ENCODE assay signal across 12 cellular contexts in genomic region chr4:90293320-90293719, GRCh38.
DNase-seq lines count a peak whose midpoint lies in the region; ATAC-seq and TF ChIP-seq lines count a peak whose summit lies in the region.
"Had no signal": no experiment of that assay in that cellular context is flagged by ENCODE, and none has a peak within 500 bp of the region (broad histone marks: within the 10 kb centered on the region; RNA-seq: fewer than 3 reads in every experiment).

No MANE protein-coding gene starts in this region.

- peak; percentile 14 for DNase-seq in ELR (ENCODE audit: low read depth)
- no peak for DNase-seq in LNCaP clone FGC (ENCODE audit: low read depth)
- DNase-seq in dermis blood vessel endothelial cell: peak; percentile 55
- no peak for DNase-seq in nephron progenitor cell
- DNase-seq in GM19240 (ENCODE audit: insufficient read length, low spot score): no peak
- no peak for DNase-seq in activated CD4-positive, CD25-positive, alpha-beta regulatory T cell treated with anti-CD3 and anti-CD28 coated beads, Interleukin-2, amount 50 U/mL, for 72 hours
- DNase-seq: activated CD4-positive, alpha-beta T cell treated with anti-CD3 and anti-CD28 coated beads for 4 hours; aorta; HCEC 1CT; stimulated activated naive CD8-positive, alpha-beta T cell treated with anti-CD3 and anti-CD28 coated beads, Interleukin-15, amount 100 ng/mL, for 72 hours had no signal

- no peaks in the 10 kb centered on the region for H3K36me3 Mint-ChIP-seq in nephron progenitor cell (ENCODE audit: low read depth)

- no peak overlapping the region for H3K27ac Mint-ChIP-seq in nephron progenitor cell
- H3K27ac Mint-ChIP-seq: stimulated activated naive CD8-positive, alpha-beta T cell treated with anti-CD3 and anti-CD28 coated beads, Interleukin-15, amount 100 ng/mL, for 72 hours had no signal

- no peaks in the 10 kb centered on the region for H3K9me3 Mint-ChIP-seq in nephron progenitor cell
- H3K9me3 Mint-ChIP-seq: stimulated activated naive CD8-positive, alpha-beta T cell treated with anti-CD3 and anti-CD28 coated beads, Interleukin-15, amount 100 ng/mL, for 72 hours had no signal

- no peak overlapping the region for H3K4me3 ChIP-seq in LNCaP clone FGC (ENCODE audit: low read depth, low read length)

- no peak overlapping the region for H3K4me3 Mint-ChIP-seq in nephron progenitor cell
- H3K4me3 Mint-ChIP-seq: stimulated activated naive CD8-positive, alpha-beta T cell treated with anti-CD3 and anti-CD28 coated beads, Interleukin-15, amount 100 ng/mL, for 72 hours had no signal

- no peaks in the 10 kb centered on the region for H3K27me3 Mint-ChIP-seq in nephron progenitor cell (ENCODE audit: low read depth, poor library complexity)
- H3K27me3 Mint-ChIP-seq: stimulated activated naive CD8-positive, alpha-beta T cell treated with anti-CD3 and anti-CD28 coated beads, Interleukin-15, amount 100 ng/mL, for 72 hours had no signal

- no peak for ATAC-seq in HG02588 (IDR thresholded peaks at IDR 0.05; ENCODE audit: unreplicated experiment)
- ATAC-seq in GM21360 (IDR thresholded peaks at IDR 0.05; ENCODE audit: unreplicated experiment): no peak
- ATAC-seq: stimulated activated naive CD8-positive, alpha-beta T cell treated with anti-CD3 and anti-CD28 coated beads, Interleukin-15, amount 100 ng/mL, for 72 hours had no signal

- TF ChIP-seq CTCF in LNCaP clone FGC (IDR thresholded peaks at IDR 0.05; ENCODE audit: control insufficient read depth, extremely low read depth, insufficient read depth) (peak; percentile 37), nephron progenitor cell (IDR thresholded peaks at IDR 0.05) (peak; percentile 71)

- no peaks in the 10 kb centered on the region for H3K4me1 Mint-ChIP-seq in nephron progenitor cell
- H3K4me1 Mint-ChIP-seq: stimulated activated naive CD8-positive, alpha-beta T cell treated with anti-CD3 and anti-CD28 coated beads, Interleukin-15, amount 100 ng/mL, for 72 hours had no signal

Comparison
In these comparisons a context has a peak if more than half of its experiments do, and no peak if none do; other contexts are left out.
1. DNase-seq: peak in ELR (single experiment) and dermis blood vessel endothelial cell (single experiment); none in LNCaP clone FGC (single experiment), nephron progenitor cell (single experiment), GM19240 (single experiment) and activated CD4-positive, CD25-positive, alpha-beta regulatory T cell treated with anti-CD3 and anti-CD28 coated beads, Interleukin-2, amount 50 U/mL, for 72 hours (single experiment).